In genomic region chr19:33062902-33063301, GRCh38 we compare ENCODE assay signal across 17 cellular contexts. TPM values are rescaled to one million over a fixed set of nuclear protein-coding genes. Genes with fewer than 3 reads are reported as not detected.
DNase-seq lines count a peak whose midpoint lies in the region; ATAC-seq, FAIRE-seq and TF ChIP-seq lines count a peak whose summit lies in the region.
"Had no signal": no experiment of that assay in that cellular context is flagged by ENCODE, and none has a peak within 500 bp of the region (broad histone marks: within the 10 kb centered on the region; RNA-seq: fewer than 3 reads in every experiment).

No MANE protein-coding gene starts in this region.

- H3K4me3 ChIP-seq in GM12878: no peak overlapping the region
- no peak overlapping the region for H3K4me3 ChIP-seq in mesenchymal stem cell (ENCODE audit: insufficient read depth in 1 of 2, low read depth in 1 of 2, low read length in 2 of 2)
- no peak overlapping the region for H3K4me3 ChIP-seq in mucosa of descending colon
- H3K4me3 ChIP-seq in upper lobe of right lung: no peak overlapping the region

- H4K91ac ChIP-seq in mesenchymal stem cell (ENCODE audit: low read length): no peak overlapping the region

- no peak overlapping the region for H3K4ac ChIP-seq in mesenchymal stem cell (ENCODE audit: low read depth in 1 of 2, low read length in 2 of 2)

- H3K9me3 ChIP-seq in GM12878 (replicated peaks; ENCODE audit: control insufficient read depth, insufficient read depth, low read length): no peaks in the 10 kb centered on the region
- H3K9me3 ChIP-seq in mesenchymal stem cell (ENCODE audit: control insufficient read depth, low read length): no peaks in the 10 kb centered on the region
- no peaks in the 10 kb centered on the region for H3K9me3 ChIP-seq in mucosa of descending colon
- H3K9me3 ChIP-seq in upper lobe of right lung: no peaks in the 10 kb centered on the region
- H3K9me3 ChIP-seq: ascending aorta had no signal

- H2AK5ac ChIP-seq in mesenchymal stem cell (ENCODE audit: low read length, severe bottlenecking): no peak overlapping the region

- no peak for DNase-seq in activated naive CD8-positive, alpha-beta T cell treated with anti-CD3 and anti-CD28 coated beads for 36 hours
- DNase-seq in GM12878 (ENCODE audit: low read depth, low spot score): no peak
- no peak for DNase-seq in mesenchymal stem cell
- DNase-seq in type B pancreatic cell (ENCODE audit: extremely low spot score, unreplicated experiment): no peak
- no peak for DNase-seq in activated effector memory CD4-positive, alpha-beta T cell treated with Interleukin-2 at 50 U/mL for 16 hours
- no peak for DNase-seq in mucosa of descending colon
- no peak for DNase-seq in upper lobe of right lung
- DNase-seq: activated CD4-positive, alpha-beta T cell treated with anti-CD3 and anti-CD28 coated beads, Interleukin-2, amount 10 ng/mL, durations not matched to agents 7 days and 5 days; activated T-cell treated with anti-CD3 and anti-CD28 coated beads, Interleukin-2, amount 50 U/mL, for 72 hours; effector memory CD4-positive, alpha-beta T cell; naive thymus-derived CD8-positive, alpha-beta T cell; NCI-H226 had no signal

- H3K4me3 Mint-ChIP-seq in activated naive CD8-positive, alpha-beta T cell: peak overlapping the region; percentile 49
- H3K4me3 Mint-ChIP-seq in activated naive CD8-positive, alpha-beta T cell treated with anti-CD3 and anti-CD28 coated beads for 36 hours: no peak overlapping the region
- H3K4me3 Mint-ChIP-seq in type B pancreatic cell: peak overlapping the region; percentile 90
- H3K4me3 Mint-ChIP-seq: activated CD4-positive, alpha-beta T cell treated with anti-CD3 and anti-CD28 coated beads, Interleukin-2, amount 10 ng/mL, durations not matched to agents 7 days and 5 days had no signal

- H3K4me2 ChIP-seq in GM12878 (ENCODE audit: control insufficient read depth, insufficient read depth): no peak overlapping the region
- peak overlapping the region; percentile 46 for H3K4me2 ChIP-seq in mesenchymal stem cell (ENCODE audit: low read length, poor library complexity, severe bottlenecking)

- no peak overlapping the region for H4K8ac ChIP-seq in mesenchymal stem cell (ENCODE audit: low read length)

- H2BK15ac ChIP-seq in mesenchymal stem cell (ENCODE audit: low read depth, poor library complexity, severe bottlenecking): no peak overlapping the region

- CTCF ChIA-PET in GM12878 (lab: Yijun Ruan, JAX): no interaction called here

- H3K79me1 ChIP-seq in mesenchymal stem cell (replicated peaks; ENCODE audit: low read length, poor library complexity, severe bottlenecking): peaks cover 10% of the 10 kb centered on the region

- TF ChIP-seq CTCF in GM12878 (IDR thresholded peaks at IDR 0.05 in 2 of 3, conservative IDR thresholded peaks at IDR 0.05 in 1 of 3; ENCODE audit: control insufficient read depth in 2 of 3, extremely low read depth in 1 of 3, insufficient read depth in 1 of 3, low read depth in 3 of 3, low read length in 3 of 3) (no peak), type B pancreatic cell (conservative IDR thresholded peaks at IDR 0.05) (no peak), mucosa of descending colon (IDR thresholded peaks at IDR 0.05) (no peak), upper lobe of right lung (IDR thresholded peaks at IDR 0.05) (no peak)

- TF ChIP-seq POLR2A in GM12878 (IDR thresholded peaks at IDR 0.05; ENCODE audit: low read depth, low read length): no peak

- H2AFZ ChIP-seq in GM12878 (ENCODE audit: control insufficient read depth, low read depth, low read length) (no peak overlapping the region), mesenchymal stem cell (ENCODE audit: low read depth, low read length) (no peak overlapping the region)

- H3K23ac ChIP-seq in mesenchymal stem cell (ENCODE audit: low read length in 2 of 2): no peak overlapping the region

- H3K4me1 Mint-ChIP-seq in activated naive CD8-positive, alpha-beta T cell (ENCODE audit: low read depth): peaks cover 4% of the 10 kb centered on the region
- H3K4me1 Mint-ChIP-seq in activated naive CD8-positive, alpha-beta T cell treated with anti-CD3 and anti-CD28 coated beads for 36 hours: no peaks in the 10 kb centered on the region
- peaks cover 13% of the 10 kb centered on the region for H3K4me1 Mint-ChIP-seq in type B pancreatic cell (ENCODE audit: unreplicated experiment)

- H3K18ac ChIP-seq in mesenchymal stem cell (ENCODE audit: low read depth in 1 of 2, low read length in 2 of 2): no peak overlapping the region

- no peak for FAIRE-seq in GM12878 (lab: Jason Lieb, UNC)
- FAIRE-seq: A204.1, D721Med, islet of Langerhans had no signal

- H3K79me2 ChIP-seq in GM12878 (ENCODE audit: control insufficient read depth, insufficient read depth, low read length): no peaks in the 10 kb centered on the region; the same call in 1 of the 2 replicates

- H3K4me1 ChIP-seq in GM12878 (ENCODE audit: control insufficient read depth, insufficient read depth, low read length): peaks cover 7% of the 10 kb centered on the region; the same call in 1 of the 2 replicates
- H3K4me1 ChIP-seq in mesenchymal stem cell (ENCODE audit: control insufficient read depth, insufficient read depth, low read depth, low read length): peaks cover 24% of the 10 kb centered on the region
- H3K4me1 ChIP-seq in mucosa of descending colon (ENCODE audit: low read depth): peaks cover 23% of the 10 kb centered on the region
- no peaks in the 10 kb centered on the region for H3K4me1 ChIP-seq in upper lobe of right lung
- H3K4me1 ChIP-seq: ascending aorta had no signal

- H2BK5ac ChIP-seq in mesenchymal stem cell (ENCODE audit: low read depth, low read length, poor library complexity, severe bottlenecking): no peak overlapping the region

- H3K36me3 ChIP-seq in GM12878 (ENCODE audit: control insufficient read depth in 2 of 2, insufficient read depth in 2 of 2, low read length in 1 of 2) (no peaks in the 10 kb centered on the region), mesenchymal stem cell (ENCODE audit: control insufficient read depth in 1 of 2, insufficient read depth in 2 of 2, low read depth in 1 of 2, low read length in 2 of 2) (peaks cover 0 to 3% of the 10 kb centered on the region in 2 experiments), mucosa of descending colon (ENCODE audit: low read depth) (no peaks in the 10 kb centered on the region), upper lobe of right lung (no peaks in the 10 kb centered on the region)
- H3K36me3 ChIP-seq: ascending aorta had no signal

- H2BK120ac ChIP-seq in mesenchymal stem cell (ENCODE audit: low read depth, low read length): no peak overlapping the region

- SMC1A ChIA-PET in GM12878 (lab: Charles Lee; ENCODE audit: uncharacterized antibody, unreplicated experiment): no interaction called here

- H3K27me3 ChIP-seq in GM12878 (replicated peaks in 1 of 2; ENCODE audit: control insufficient read depth in 2 of 2, insufficient read depth in 2 of 2, low read length in 1 of 2) (no peaks in the 10 kb centered on the region; a peak in 1 of 4 replicates), mesenchymal stem cell (ENCODE audit: control insufficient read depth in 1 of 2, insufficient read depth in 1 of 2, low read length in 2 of 2) (peaks cover 0 to 14% of the 10 kb centered on the region in 2 experiments), upper lobe of right lung (peaks cover 16% of the 10 kb centered on the region)

- H3K9me3 Mint-ChIP-seq in activated naive CD8-positive, alpha-beta T cell (ENCODE audit: low read depth): no peaks in the 10 kb centered on the region
- H3K9me3 Mint-ChIP-seq in activated naive CD8-positive, alpha-beta T cell treated with anti-CD3 and anti-CD28 coated beads for 36 hours: no peaks in the 10 kb centered on the region
- no peaks in the 10 kb centered on the region for H3K9me3 Mint-ChIP-seq in type B pancreatic cell
- H3K9me3 Mint-ChIP-seq: activated CD4-positive, alpha-beta T cell treated with anti-CD3 and anti-CD28 coated beads, Interleukin-2, amount 10 ng/mL, durations not matched to agents 7 days and 5 days; activated T-cell treated with anti-CD3 and anti-CD28 coated beads, Interleukin-2, amount 50 U/mL, for 72 hours; naive thymus-derived CD8-positive, alpha-beta T cell had no signal

- no peak overlapping the region for H2BK12ac ChIP-seq in mesenchymal stem cell (ENCODE audit: low read length in 2 of 2)

- no peak for TF ChIP-seq RAD21 in GM12878 (IDR thresholded peaks at IDR 0.05; ENCODE audit: insufficient read depth, low read depth, low read length)

- H4K20me1 ChIP-seq in GM12878 (ENCODE audit: control insufficient read depth, insufficient read depth): no peaks in the 10 kb centered on the region

- 64% methylated on average over 5 of the region's 5 CpGs for WGBS in GM12878 (ENCODE audit: insufficient coverage, insufficient replicate concordance, low lambda C conversion rate, missing lambda C conversion rate)
- 90% methylated on average over 5 of the region's 5 CpGs for WGBS in mesenchymal stem cell

- TF ChIP-seq EP300 in GM12878 (IDR thresholded peaks at IDR 0.05; ENCODE audit: borderline replicate concordance in 1 of 2, control insufficient read depth in 1 of 2, low read depth in 2 of 2, low read length in 2 of 2): no peak

- H3K14ac ChIP-seq in mesenchymal stem cell (ENCODE audit: low read length in 2 of 2): no peak overlapping the region

- H3K27ac Mint-ChIP-seq in activated naive CD8-positive, alpha-beta T cell: no peak overlapping the region
- H3K27ac Mint-ChIP-seq in activated naive CD8-positive, alpha-beta T cell treated with anti-CD3 and anti-CD28 coated beads for 36 hours: no peak overlapping the region
- peak overlapping the region; percentile 87 for H3K27ac Mint-ChIP-seq in type B pancreatic cell
- H3K27ac Mint-ChIP-seq: activated CD4-positive, alpha-beta T cell treated with anti-CD3 and anti-CD28 coated beads, Interleukin-2, amount 10 ng/mL, durations not matched to agents 7 days and 5 days; activated T-cell treated with anti-CD3 and anti-CD28 coated beads, Interleukin-2, amount 50 U/mL, for 72 hours; naive thymus-derived CD8-positive, alpha-beta T cell had no signal

- H3K9ac ChIP-seq in GM12878 (ENCODE audit: control insufficient read depth, insufficient read depth, low read length) (no peak overlapping the region), mesenchymal stem cell (ENCODE audit: low read length) (no peak overlapping the region)

- H3K36me3 Mint-ChIP-seq in activated naive CD8-positive, alpha-beta T cell: no peaks in the 10 kb centered on the region
- no peaks in the 10 kb centered on the region for H3K36me3 Mint-ChIP-seq in activated naive CD8-positive, alpha-beta T cell treated with anti-CD3 and anti-CD28 coated beads for 36 hours
- H3K36me3 Mint-ChIP-seq in type B pancreatic cell: peaks cover 8% of the 10 kb centered on the region
- H3K36me3 Mint-ChIP-seq: naive thymus-derived CD8-positive, alpha-beta T cell had no signal

- POLR2A ChIA-PET in GM12878 (lab: Charles Lee): interaction anchor here (0.6 kb wide), 1 partner anchor 105 kb away, joined by 3 read pairs; no protein-coding TSS in a partner anchor

- H3K27ac ChIP-seq in GM12878 (ENCODE audit: control insufficient read depth, insufficient read depth) (no peak overlapping the region), mesenchymal stem cell (ENCODE audit: low read length, poor library complexity, severe bottlenecking) (no peak overlapping the region), upper lobe of right lung (no peak overlapping the region)
- H3K27ac ChIP-seq: ascending aorta had no signal

- in situ Hi-C loops in GM12878 (cut with MboI): no loop called here

- ATAC-seq in GM12878 (no peak), mucosa of descending colon (no peak), upper lobe of right lung (no peak)
- ATAC-seq: activated T-cell treated with anti-CD3 and anti-CD28 coated beads, Interleukin-2, amount 50 U/mL, for 72 hours; naive thymus-derived CD8-positive, alpha-beta T cell had no signal

- TSS peak; percentile 76 for BruUV-seq in GM12878 (replicated peaks; lab: Mats Ljungman, UMichigan)

- RAD21 ChIA-PET in GM12878 (lab: Charles Lee; ENCODE audit: unreplicated experiment): no interaction called here

- H3K27me3 Mint-ChIP-seq in activated naive CD8-positive, alpha-beta T cell: peaks cover 6% of the 10 kb centered on the region
- peaks cover 37% of the 10 kb centered on the region for H3K27me3 Mint-ChIP-seq in activated naive CD8-positive, alpha-beta T cell treated with anti-CD3 and anti-CD28 coated beads for 36 hours
- H3K27me3 Mint-ChIP-seq in type B pancreatic cell: peaks cover 31% of the 10 kb centered on the region

- intact Hi-C loops in GM12878 (cut with micrococcal nuclease; ENCODE audit: unreplicated experiment) (no loop called here), mucosa of descending colon (cut with DNase I, micrococcal nuclease) (no loop called here), upper lobe of right lung (cut with DNase I) (no loop called here)

RNA-seq across cellular contexts. Expression of gene RHPN2, which starts 1.8 kb away (rescaled TPM):
- 1 to 10 TPM; 4.5 to 5.3 TPM for total RNA-seq in activated naive CD8-positive, alpha-beta T cell treated with anti-CD3 and anti-CD28 coated beads for 36 hours
- total RNA-seq in GM12878 (2013; cell fraction: nucleolus; rRNA removed): 2.5 and 2.6 TPM in 2 replicates
- total RNA-seq in GM12878 (2014; rRNA removed) (3.6 and 4.6 TPM in 2 replicates), GM12878 (2014; rRNA removed; fragmentation: Illumina TruSeq; extraction: Trizol) (3.8 and 4.3 TPM in 2 replicates), GM12878 (2021) (3.6 and 4.5 TPM in 2 replicates), type B pancreatic cell (ENCODE audit: low replicate concordance) (31.6 and 81.6 TPM in 2 replicates), mucosa of descending colon (10 to 100 TPM; 37.3 to 72.7 (median 68.3) TPM), upper lobe of right lung (9.7 TPM)
- polyA plus RNA-seq in GM12878 (2011; ENCODE audit: low read depth): 3.7 TPM
- polyA plus RNA-seq in GM12878 (2011; rRNA removed) (5.4 and 6.3 TPM in 2 replicates), GM12878 (2014; fragmentation: Illumina TruSeq; extraction: Trizol) (7.4 and 10.8 TPM in 2 replicates), GM12878 (2014; fragmentation: Nextera tagmentation; extraction: Ambion mirVana) (1 to 10 TPM in 1 of 2 experiments, under 1 TPM in 1; 0.71 to 1.8 TPM), GM12878 (2014; rRNA removed) (3.5 TPM in 2 replicates), GM12878 (2016; fragmentation: Nextera tagmentation; extraction: Ambion mirVana) (1 to 10 TPM; 3.1 to 3.3 TPM)
- 5.5 and 5.6 TPM in 2 replicates for polyA plus RNA-seq in GM12878 (2011; cell fraction: cytosol; rRNA removed)
- 2.6 and 4.8 TPM in 2 replicates for polyA plus RNA-seq in GM12878 (2011; cell fraction: nucleus; rRNA removed)
- 3.7 and 3.9 TPM in 2 replicates for polyA plus RNA-seq in GM12878 (2012)
- 7.1 and 9.3 TPM in 2 replicates for polyA minus RNA-seq in GM12878 (2011; rRNA and poly(A)+ RNA removed)
- 2.8 and 6.5 TPM in 2 replicates for polyA minus RNA-seq in GM12878 (2011; cell fraction: cytosol; rRNA and poly(A)+ RNA removed)
- polyA minus RNA-seq in GM12878 (2011; cell fraction: nucleus; rRNA and poly(A)+ RNA removed): 2.1 and 4.2 TPM in 2 replicates
- 3.8 TPM for polyA plus RNA-seq in mesenchymal stem cell (2013, experiment 1 of 2)
- 3.6 TPM for polyA plus RNA-seq in mesenchymal stem cell (2013, experiment 2 of 2)
- total RNA-seq: ascending aorta had no signal

RNA-seq across cellular contexts. Expression of gene GPATCH1, which starts 18.1 kb away (rescaled TPM):
- total RNA-seq in activated naive CD8-positive, alpha-beta T cell treated with anti-CD3 and anti-CD28 coated beads for 36 hours: 10 to 100 TPM; 10.6 to 11.8 TPM
- 15.1 and 15.2 TPM in 2 replicates for total RNA-seq in GM12878 (2013; cell fraction: nucleolus; rRNA removed)
- total RNA-seq in GM12878 (2014; rRNA removed) (5.9 and 6.6 TPM in 2 replicates), GM12878 (2014; rRNA removed; fragmentation: Illumina TruSeq; extraction: Trizol) (6.5 and 7.2 TPM in 2 replicates), GM12878 (2021) (5.7 and 7.2 TPM in 2 replicates), type B pancreatic cell (ENCODE audit: low replicate concordance) (12.2 and 12.6 TPM in 2 replicates), mucosa of descending colon (10 to 100 TPM; 11.9 to 12.4 (median 11.9) TPM), upper lobe of right lung (7.0 TPM)
- 3.9 TPM for polyA plus RNA-seq in GM12878 (2011; ENCODE audit: low read depth)
- polyA plus RNA-seq in GM12878 (2011; rRNA removed) (7.0 and 7.8 TPM in 2 replicates), GM12878 (2014; fragmentation: Illumina TruSeq; extraction: Trizol) (7.2 and 8.4 TPM in 2 replicates), GM12878 (2014; fragmentation: Nextera tagmentation; extraction: Ambion mirVana) (1 to 10 TPM; 4.5 to 5.3 TPM), GM12878 (2014; rRNA removed) (5.9 and 6.3 TPM in 2 replicates), GM12878 (2016; fragmentation: Nextera tagmentation; extraction: Ambion mirVana) (1 to 10 TPM; 8.0 to 9.6 TPM)
- 4.4 and 5.5 TPM in 2 replicates for polyA plus RNA-seq in GM12878 (2011; cell fraction: cytosol; rRNA removed)
- 9.6 and 10.7 TPM in 2 replicates for polyA plus RNA-seq in GM12878 (2011; cell fraction: nucleus; rRNA removed)
- polyA plus RNA-seq in GM12878 (2012): 5.1 and 5.8 TPM in 2 replicates
- polyA minus RNA-seq in GM12878 (2011; rRNA and poly(A)+ RNA removed): 8.6 and 14.8 TPM in 2 replicates
- polyA minus RNA-seq in GM12878 (2011; cell fraction: cytosol; rRNA and poly(A)+ RNA removed): 2.1 and 6.3 TPM in 2 replicates
- polyA minus RNA-seq in GM12878 (2011; cell fraction: nucleus; rRNA and poly(A)+ RNA removed): 7.5 and 11.0 TPM in 2 replicates
- polyA plus RNA-seq in mesenchymal stem cell (2013, experiment 1 of 2): 3.7 TPM
- 3.7 TPM for polyA plus RNA-seq in mesenchymal stem cell (2013, experiment 2 of 2)
